8 cellular contexts compared by ENCODE assay signal in genomic region chr2:32591669-32592463, GRCh38. TPM values are rescaled to one million over a fixed set of nuclear protein-coding genes. Genes with fewer than 3 reads are reported as not detected.
DNase-seq lines count a peak whose midpoint lies in the region; ATAC-seq and TF ChIP-seq lines count a peak whose summit lies in the region.

No MANE protein-coding gene starts in this region.

- TF ChIP-seq POLR2A in NB4 (IDR thresholded peaks at IDR 0.05; ENCODE audit: extremely low read depth, insufficient read length) = no peak

- no peaks in the 10 kb centered on the region for H3K79me2 ChIP-seq in fibroblast of lung (ENCODE audit: control insufficient read depth, insufficient read depth, low read length)
- H3K79me2 ChIP-seq in GM23248 (ENCODE audit: insufficient read depth) = no peaks in the 10 kb centered on the region

- no peaks in the 10 kb centered on the region for H3F3A ChIP-seq in GM23248 (ENCODE audit: insufficient read depth)

- H3K4me1 ChIP-seq in fibroblast of lung (ENCODE audit: control insufficient read depth, extremely low read depth, insufficient read depth, low read length) (no peaks in the 10 kb centered on the region), HAP-1 (no peaks in the 10 kb centered on the region), GM23248 (ENCODE audit: insufficient read depth) (no peaks in the 10 kb centered on the region)

- H4K20me1 ChIP-seq in fibroblast of lung (ENCODE audit: control insufficient read depth, extremely low read depth, insufficient read depth, low read length) = no peaks in the 10 kb centered on the region
- H4K20me1 ChIP-seq in GM23248 (ENCODE audit: insufficient read depth) = no peaks in the 10 kb centered on the region

- 95 to 96% methylated on average over 3 of the region's 3 CpGs for WGBS in GM23248 (ENCODE audit: low coverage in 1 of 2, low lambda C conversion rate in 2 of 2, missing lambda C conversion rate in 2 of 2), 2 experiments

- DNase-seq in NB4 (ENCODE audit: low read depth) = peak; percentile 83
- DNase-seq in fibroblast of lung (ENCODE audit: low read depth in 2 of 2) = peak; percentile 7 to 30
- DNase-seq in HAP-1 (ENCODE audit: low spot score in 2 of 2) = no peak
- no peak for DNase-seq in NCI-H2107 treated with DMSO at 0.1 percent for 48 hours (lab: John Stamatoyannopoulos, UW; ENCODE audit: unreplicated experiment)
- DNase-seq in GM23248 = no peak
- DNase-seq in Right ventricle myocardium inferior (ENCODE audit: missing footprints) = no peak

- intact Hi-C loops in Right ventricle myocardium inferior (cut with DNase I) = no loop called here

- no peaks in the 10 kb centered on the region for H3K9me2 ChIP-seq in GM23248 (ENCODE audit: insufficient read depth)

- H2AFZ ChIP-seq in fibroblast of lung (ENCODE audit: low read length) = no peak overlapping the region
- no peak overlapping the region for H2AFZ ChIP-seq in GM23248

- H3K27me3 ChIP-seq in fibroblast of lung (ENCODE audit: control insufficient read depth, insufficient read depth, low read length) (no peaks in the 10 kb centered on the region), HAP-1 (ENCODE audit: low read depth) (no peaks in the 10 kb centered on the region), GM23248 (replicated peaks; ENCODE audit: insufficient read depth) (no peaks in the 10 kb centered on the region)

- H3K9me3 ChIP-seq in fibroblast of lung (ENCODE audit: control insufficient read depth, insufficient read depth, low read depth, low read length) (no peaks in the 10 kb centered on the region), HAP-1 (no peaks in the 10 kb centered on the region), GM23248 (ENCODE audit: low read depth) (no peaks in the 10 kb centered on the region)

- H3K4me3 ChIP-seq in NB4 (ENCODE audit: low read depth, low read length) (no peak overlapping the region), fibroblast of lung (replicated peaks in 1 of 4; ENCODE audit: control extremely low read depth in 1 of 4, insufficient read depth in 1 of 4, low read depth in 3 of 4, low read length in 4 of 4) (no peak overlapping the region), HAP-1 (no peak overlapping the region), GM23248 (no peak overlapping the region)

- no peak overlapping the region for H3K9ac ChIP-seq in fibroblast of lung (ENCODE audit: insufficient read depth, low read length)
- H3K9ac ChIP-seq in GM23248 = no peak overlapping the region

- in situ Hi-C loops in HAP-1 (cut with MboI; ENCODE audit: low sequenced_read_pairs) = no loop called here
- in situ Hi-C loops in GM23248 (cut with MboI) = no loop called here

- TF ChIP-seq CTCF in NB4 (IDR thresholded peaks at IDR 0.05; ENCODE audit: low read depth, low read length) (no peak), fibroblast of lung (conservative IDR thresholded peaks at IDR 0.05 in 1 of 2, IDR thresholded peaks at IDR 0.05 in 1 of 2; ENCODE audit: low read depth in 1 of 2, low read length in 2 of 2) (no peak)

- peak; percentile 69 for ATAC-seq in GM18499 (IDR thresholded peaks at IDR 0.05; ENCODE audit: insufficient read depth, unreplicated experiment)
- ATAC-seq in GM21717 (IDR thresholded peaks at IDR 0.05; ENCODE audit: unreplicated experiment) = peak; percentile 78
- no peak for ATAC-seq in Right ventricle myocardium inferior

- no peaks in the 10 kb centered on the region for H3K36me3 ChIP-seq in fibroblast of lung (ENCODE audit: control insufficient read depth, insufficient read depth, low read length)
- H3K36me3 ChIP-seq in HAP-1 (replicated peaks) = peaks cover 3% of the 10 kb centered on the region
- no peaks in the 10 kb centered on the region; the same call in 1 of the 2 replicates for H3K36me3 ChIP-seq in GM23248 (ENCODE audit: low read depth)

- no peak overlapping the region for H3K27ac ChIP-seq in fibroblast of lung (ENCODE audit: insufficient read depth, low read length)
- no peak overlapping the region for H3K27ac ChIP-seq in GM23248

- H3K4me2 ChIP-seq in fibroblast of lung (ENCODE audit: extremely low read depth, insufficient read depth, low read length) (no peak overlapping the region), GM23248 (ENCODE audit: unreplicated experiment) (no peak overlapping the region)

RNA-seq across cellular contexts. Expression of gene TTC27, which starts 36.0 kb away (rescaled TPM):
- 15.7 and 18.2 TPM in 2 replicates for total RNA-seq in fibroblast of lung
- polyA plus RNA-seq in fibroblast of lung = 19.3 and 20.6 TPM in 2 replicates
- polyA plus RNA-seq in fibroblast of lung (2012) = 14.4 and 16.1 TPM in 2 replicates
- polyA minus RNA-seq in fibroblast of lung (ENCODE audit: low replicate concordance) = 8.9 and 15.9 TPM in 2 replicates
- total RNA-seq in GM23248 (2014; rRNA removed; shearing (Covaris generic)) = 12.6 and 13.3 TPM in 2 replicates
- 13.7 and 13.8 TPM in 2 replicates for polyA plus RNA-seq in GM23248 (2016; fragmentation: Nextera tagmentation; extraction: Ambion mirVana)
- 8.1 TPM for total RNA-seq in Right ventricle myocardium inferior

Comparison
In these comparisons a context has a peak if more than half of its experiments do, and no peak if none do; other contexts are left out.
1. DNase-seq: peak in NB4 (single experiment) and fibroblast of lung (2 of 2); none in HAP-1 (0 of 2), NCI-H2107 treated with DMSO at 0.1 percent for 48 hours (single experiment), GM23248 (single experiment) and Right ventricle myocardium inferior (single experiment).